13 cellular contexts compared by ENCODE assay signal in genomic region chr3:122298239-122298638, GRCh38. TPM values are rescaled to one million over a fixed set of nuclear protein-coding genes. Genes with fewer than 3 reads are reported as not detected.
DNase-seq lines count a peak whose midpoint lies in the region; ATAC-seq and TF ChIP-seq lines count a peak whose summit lies in the region.
"Had no signal": no experiment of that assay in that cellular context is flagged by ENCODE, and none has a peak within 500 bp of the region (broad histone marks: within the 10 kb centered on the region; RNA-seq: fewer than 3 reads in every experiment).

No MANE protein-coding gene starts in this region.

- peaks cover 22% of the 10 kb centered on the region for H3K4me1 Mint-ChIP-seq in activated naive CD4-positive, alpha-beta T cell treated with anti-CD3 and anti-CD28 coated beads, Interleukin-2, amount 10 ng/mL, durations not matched to agents 7 days and 5 days
- peaks cover 8% of the 10 kb centered on the region for H3K4me1 Mint-ChIP-seq in CD4-positive, alpha-beta T cell (ENCODE audit: low read depth)

- no peak overlapping the region for H3K4me3 Mint-ChIP-seq in activated naive CD4-positive, alpha-beta T cell treated with anti-CD3 and anti-CD28 coated beads, Interleukin-2, amount 10 ng/mL, durations not matched to agents 7 days and 5 days
- H3K4me3 Mint-ChIP-seq in CD4-positive, alpha-beta T cell, result no peak overlapping the region

- H3K9me3 Mint-ChIP-seq in activated naive CD4-positive, alpha-beta T cell treated with anti-CD3 and anti-CD28 coated beads, Interleukin-2, amount 10 ng/mL, durations not matched to agents 7 days and 5 days, result peaks cover 2% of the 10 kb centered on the region
- peaks cover 2% of the 10 kb centered on the region for H3K9me3 Mint-ChIP-seq in CD4-positive, alpha-beta T cell

- CTCF ChIA-PET in activated naive CD4-positive, alpha-beta T cell treated with anti-CD3 and anti-CD28 coated beads, Interleukin-2, amount 10 ng/mL, durations not matched to agents 7 days and 5 days (lab: Charles Lee), result interaction anchor here (1.6 kb wide), 1 partner anchor 197 kb away, joined by 4 read pairs; no protein-coding TSS in a partner anchor
- CTCF ChIA-PET in CD4-positive, alpha-beta T cell (lab: Charles Lee), result no interaction called here

- TF ChIP-seq CTCF in GM12873 (IDR thresholded peaks at IDR 0.05; ENCODE audit: insufficient read depth, low read depth, low read length, missing control alignments), result peak; percentile 61
- TF ChIP-seq CTCF in CD4-positive, alpha-beta T cell (IDR thresholded peaks at IDR 0.05), result no peak

- ATAC-seq in GM19328 (IDR thresholded peaks at IDR 0.05; ENCODE audit: unreplicated experiment), result peak; percentile 72
- ATAC-seq in HG03095 (IDR thresholded peaks at IDR 0.05; ENCODE audit: unreplicated experiment), result peak; percentile 51
- ATAC-seq in CD4-positive, alpha-beta T cell (ENCODE audit: poor library complexity), result no peak

- intact Hi-C loops in CD4-positive, alpha-beta T cell (cut with DNase I, micrococcal nuclease), result no loop called here

- POLR2A ChIA-PET in CD4-positive, alpha-beta T cell (lab: Charles Lee), result no interaction called here

- H3K9me3 ChIP-seq in CD4-positive, alpha-beta T cell (ENCODE audit: control insufficient read depth, low read length), result no peaks in the 10 kb centered on the region

- no peaks in the 10 kb centered on the region for H3K27me3 Mint-ChIP-seq in activated naive CD4-positive, alpha-beta T cell treated with anti-CD3 and anti-CD28 coated beads, Interleukin-2, amount 10 ng/mL, durations not matched to agents 7 days and 5 days
- no peaks in the 10 kb centered on the region for H3K27me3 Mint-ChIP-seq in CD4-positive, alpha-beta T cell

- no peaks in the 10 kb centered on the region for H3K27me3 ChIP-seq in CD4-positive, alpha-beta T cell (ENCODE audit: control insufficient read depth, insufficient read depth, low read length)

- no peak overlapping the region for H3K27ac ChIP-seq in CD4-positive, alpha-beta T cell (ENCODE audit: low read depth, low read length)

- no peak overlapping the region for H3K27ac Mint-ChIP-seq in activated naive CD4-positive, alpha-beta T cell treated with anti-CD3 and anti-CD28 coated beads, Interleukin-2, amount 10 ng/mL, durations not matched to agents 7 days and 5 days
- no peak overlapping the region for H3K27ac Mint-ChIP-seq in CD4-positive, alpha-beta T cell

- H3K36me3 Mint-ChIP-seq in activated naive CD4-positive, alpha-beta T cell treated with anti-CD3 and anti-CD28 coated beads, Interleukin-2, amount 10 ng/mL, durations not matched to agents 7 days and 5 days, result peaks cover 2% of the 10 kb centered on the region
- no peaks in the 10 kb centered on the region for H3K36me3 Mint-ChIP-seq in CD4-positive, alpha-beta T cell (ENCODE audit: low read depth)

- peak; percentile 47 for DNase-seq in activated naive CD4-positive, alpha-beta T cell treated with anti-CD3 and anti-CD28 coated beads, Interleukin-2, amount 10 ng/mL, durations not matched to agents 7 days and 5 days
- no peak for DNase-seq in CD4-positive, alpha-beta T cell
- DNase-seq in NCI-H82 treated with DMSO at 0.1 percent for 48 hours (lab: John Stamatoyannopoulos, UW; ENCODE audit: unreplicated experiment), result no peak
- DNase-seq in T1000 (lab: John Stamatoyannopoulos, UW), result no peak
- DNase-seq in MV-4-11 (lab: John Stamatoyannopoulos, UW), result no peak
- DNase-seq: aorta, IMR-90, NCI-H69, posterior cingulate gyrus had no signal

RNA-seq across cellular contexts. Expression of gene CSTA, which starts 26.8 kb away (rescaled TPM):
- total RNA-seq in CD4-positive, alpha-beta T cell, result 1 to 10 TPM; 1.2 to 1.4 TPM
- total RNA-seq: epithelial cell of proximal tubule, IMR-90 had no signal
